Comparison of ENCODE assay signal across 8 cellular contexts in the genomic region with DNA sequence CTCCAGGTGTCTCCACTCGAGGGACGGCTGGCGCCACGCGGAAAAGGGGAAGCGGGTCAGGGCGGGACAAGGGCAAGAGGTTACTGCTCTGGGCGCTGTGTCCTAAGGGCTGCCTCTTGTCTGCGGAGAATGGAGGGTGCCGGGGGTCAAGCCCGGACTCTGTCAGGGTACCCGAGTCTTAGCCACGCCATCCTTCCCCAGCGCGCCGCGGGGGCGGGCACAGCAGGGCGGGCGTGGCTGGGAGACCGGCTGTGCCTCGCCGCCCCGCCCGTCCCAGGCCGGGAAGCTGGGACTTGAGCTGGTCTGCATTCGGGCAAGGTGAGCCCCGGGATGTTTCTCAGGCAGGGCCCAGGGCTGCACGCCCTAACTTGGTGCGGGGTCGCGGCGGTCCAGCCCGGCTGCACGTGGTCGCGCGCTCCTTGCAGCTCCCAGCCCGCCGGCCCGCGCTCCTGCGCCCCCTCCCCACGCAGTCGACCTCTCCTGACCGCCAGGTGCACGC. TPM values are rescaled to one million over a fixed set of nuclear protein-coding genes. Genes with fewer than 3 reads are reported as not detected.
DNase-seq lines count a peak whose midpoint lies in the region; ATAC-seq, FAIRE-seq and TF ChIP-seq lines count a peak whose summit lies in the region.

No MANE protein-coding gene starts in this region.

- no TSS peak for BruUV-seq in Calu3 (replicated peaks; lab: Mats Ljungman, UMichigan)
- BruUV-seq in GM12878 (replicated peaks; lab: Mats Ljungman, UMichigan): no TSS peak

- H3K4me1 ChIP-seq in HUES64 (ENCODE audit: insufficient read depth, low read length) (peaks cover 28% of the 10 kb centered on the region; the same call in 1 of the 2 replicates), GM12878 (ENCODE audit: control insufficient read depth, insufficient read depth, low read length) (peaks cover 33% of the 10 kb centered on the region), thyroid gland (peaks cover 52 to 79% of the 10 kb centered on the region in 2 donors)

- peaks cover 52% of the 10 kb centered on the region for H3K79me2 ChIP-seq in GM12878 (ENCODE audit: control insufficient read depth, insufficient read depth, low read length)

- H3K4me3 ChIP-seq in HUES64 (ENCODE audit: low read length): peak overlapping the region; percentile 58
- H3K4me3 ChIP-seq in GM12878: peak overlapping the region; percentile 72
- H3K4me3 ChIP-seq in kidney epithelial cell (ENCODE audit: low read depth, low read length): peak overlapping the region; percentile 40
- peak overlapping the region; percentile 3 to 51 (median 35) for H3K4me3 ChIP-seq in thyroid gland (replicated peaks in 1 of 3)

- no peak for TF ChIP-seq CTCF in Calu3 (IDR thresholded peaks at IDR 0.05; ENCODE audit: unreplicated experiment)
- TF ChIP-seq CTCF in GM12878 (IDR thresholded peaks at IDR 0.05 in 2 of 3, conservative IDR thresholded peaks at IDR 0.05 in 1 of 3; ENCODE audit: control insufficient read depth in 2 of 3, extremely low read depth in 1 of 3, insufficient read depth in 1 of 3, low read depth in 3 of 3, low read length in 3 of 3): no peak
- TF ChIP-seq CTCF in kidney epithelial cell (IDR thresholded peaks at IDR 0.05; ENCODE audit: insufficient read depth, low read length, poor library complexity, severe bottlenecking): no peak
- no peak for TF ChIP-seq CTCF in thyroid gland (IDR thresholded peaks at IDR 0.05)

- TF ChIP-seq RAD21 in GM12878 (IDR thresholded peaks at IDR 0.05; ENCODE audit: insufficient read depth, low read depth, low read length): no peak

- H3K36me3 Mint-ChIP-seq in Calu3 (ENCODE audit: insufficient read depth, unreplicated experiment): peaks cover 59% of the 10 kb centered on the region

- WGBS in HUES64: 1% methylated on average over 47 of the region's 47 CpGs
- 1% methylated on average over 47 of the region's 47 CpGs for WGBS in GM12878 (ENCODE audit: insufficient coverage, insufficient replicate concordance, low lambda C conversion rate, missing lambda C conversion rate)
- WGBS in thyroid gland, 2 donors: 0 to 5% methylated on average over 1 to 4 of the region's 47 CpGs

- H3K27me3 ChIP-seq in HUES64 (ENCODE audit: insufficient read depth, low read length): peaks cover 42% of the 10 kb centered on the region
- H3K27me3 ChIP-seq in GM12878 (replicated peaks in 1 of 2; ENCODE audit: control insufficient read depth in 2 of 2, insufficient read depth in 2 of 2, low read length in 1 of 2): no peaks in the 10 kb centered on the region
- H3K27me3 ChIP-seq in kidney epithelial cell (ENCODE audit: control insufficient read depth, insufficient read depth, low read length): no peaks in the 10 kb centered on the region
- H3K27me3 ChIP-seq in thyroid gland: no peaks in the 10 kb centered on the region

- peak; percentile 31 for ATAC-seq in GM12878
- no peak for ATAC-seq in HG02763 (IDR thresholded peaks at IDR 0.05; ENCODE audit: unreplicated experiment)
- ATAC-seq in GM19351 (IDR thresholded peaks at IDR 0.05; ENCODE audit: unreplicated experiment): no peak

- no peak for FAIRE-seq in GM12878 (lab: Jason Lieb, UNC)
- FAIRE-seq in HTR-8/SVneo (lab: Jason Lieb, UNC): no peak

- TF ChIP-seq POLR2A in GM12878 (IDR thresholded peaks at IDR 0.05; ENCODE audit: low read depth, low read length): peak; percentile 39; the same call in 1 of the 2 replicates
- TF ChIP-seq POLR2A in thyroid gland (IDR thresholded peaks at IDR 0.05): no peak

- H3K4me3 Mint-ChIP-seq in Calu3 (ENCODE audit: low read depth, unreplicated experiment): peak overlapping the region; percentile 76

- POLR2A ChIA-PET in GM12878 (lab: Charles Lee): interaction anchor here (0.5 to 2.8 kb wide), 7 partner anchors 10 to 421 kb away, joined by 3 to 34 read pairs (median 4); partner anchors contain the start of gene FAAP100

- RAD21 ChIA-PET in GM12878 (lab: Charles Lee; ENCODE audit: unreplicated experiment): interaction anchor here (0.8 to 7.6 kb wide), 6 partner anchors 8 to 165 kb away, joined by 3 to 44 read pairs (median 4); partner anchors contain the start of genes ARL16, FAAP100 and HGS

- peak overlapping the region; percentile 97 for H3K4me2 ChIP-seq in GM12878 (ENCODE audit: control insufficient read depth, insufficient read depth)

- CTCF ChIA-PET in Calu3 (lab: Charles Lee): interaction anchor here (0.7 to 1.4 kb wide), 5 partner anchors 11 to 296 kb away, joined by 3 to 6 read pairs (median 5); partner anchors contain the start of gene CEP131
- CTCF ChIA-PET in GM12878 (lab: Yijun Ruan, JAX): interaction anchor here (1.3 to 5.5 kb wide), 7 partner anchors 11 to 82 kb away, joined by 4 to 47 read pairs (median 10); no protein-coding TSS in a partner anchor

- peak; percentile 74 for DNase-seq in Calu3
- DNase-seq in GM12878 (ENCODE audit: low read depth, low spot score): no peak
- DNase-seq in kidney epithelial cell (ENCODE audit: low read depth): no peak
- DNase-seq in thyroid gland: peak; percentile 72 to 73
- DNase-seq in HTR-8/SVneo (ENCODE audit: insufficient read length, low spot score): no peak

- intact Hi-C loops in Calu3 (cut with micrococcal nuclease; ENCODE audit: unreplicated experiment) (loop anchor here (10.0 kb wide), 1 partner anchor 474 kb away; no protein-coding TSS in a partner anchor), GM12878 (cut with micrococcal nuclease; ENCODE audit: unreplicated experiment) (loop anchor here (5.0 to 10.0 kb wide), 2 partner anchors 83 to 264 kb away; no protein-coding TSS in a partner anchor), thyroid gland (cut with DNase I) (no loop called here)

- H3K4me1 Mint-ChIP-seq in Calu3 (ENCODE audit: low read depth, unreplicated experiment): peaks cover 17% of the 10 kb centered on the region

- in situ Hi-C loops in GM12878 (cut with MboI): no loop called here

- H3K9me3 Mint-ChIP-seq in Calu3 (ENCODE audit: low read depth, unreplicated experiment): no peaks in the 10 kb centered on the region

- no peaks in the 10 kb centered on the region for H3K27me3 Mint-ChIP-seq in Calu3 (ENCODE audit: unreplicated experiment)

- H3K27ac ChIP-seq in HUES64 (ENCODE audit: low read depth, low read length) (no peak overlapping the region; the same call in 1 of the 2 replicates), GM12878 (ENCODE audit: control insufficient read depth, insufficient read depth) (peak overlapping the region; percentile 100), thyroid gland (peak overlapping the region; percentile 83 to 90 (median 86))

- SMC1A ChIA-PET in GM12878 (lab: Charles Lee; ENCODE audit: uncharacterized antibody, unreplicated experiment): interaction anchor here (0.5 to 3.2 kb wide), 8 partner anchors 12 to 227 kb away, joined by 3 to 15 read pairs (median 4); partner anchors contain the start of gene FAAP100

- no peaks in the 10 kb centered on the region for H4K20me1 ChIP-seq in GM12878 (ENCODE audit: control insufficient read depth, insufficient read depth)

- TF ChIP-seq EP300 in GM12878 (IDR thresholded peaks at IDR 0.05; ENCODE audit: borderline replicate concordance in 1 of 2, control insufficient read depth in 1 of 2, low read depth in 2 of 2, low read length in 2 of 2): no peak

- H3K9me3 ChIP-seq in HUES64 (ENCODE audit: insufficient read depth, low read depth, low read length) (no peaks in the 10 kb centered on the region), GM12878 (replicated peaks; ENCODE audit: control insufficient read depth, insufficient read depth, low read length) (no peaks in the 10 kb centered on the region), thyroid gland (no peaks in the 10 kb centered on the region)

- H3K27ac Mint-ChIP-seq in Calu3 (ENCODE audit: unreplicated experiment): peak overlapping the region; percentile 88

- H3K9ac ChIP-seq in HUES64 (ENCODE audit: low read depth, low read length): peak overlapping the region; percentile 73
- peak overlapping the region; percentile 78 for H3K9ac ChIP-seq in GM12878 (ENCODE audit: control insufficient read depth, insufficient read depth, low read length)

- H3K36me3 ChIP-seq in HUES64 (ENCODE audit: insufficient read depth, low read length): 0 out of 2 replicates have a peak, but pooled peaks cover 3% of the 10 kb centered on the region
- no peaks in the 10 kb centered on the region; a peak in 1 of 4 replicates for H3K36me3 ChIP-seq in GM12878 (ENCODE audit: control insufficient read depth in 2 of 2, insufficient read depth in 2 of 2, low read length in 1 of 2)
- no peaks in the 10 kb centered on the region for H3K36me3 ChIP-seq in kidney epithelial cell (ENCODE audit: control insufficient read depth, insufficient read depth, low read length)
- no peaks in the 10 kb centered on the region for H3K36me3 ChIP-seq in thyroid gland

- peak overlapping the region; percentile 46 for H2AFZ ChIP-seq in GM12878 (ENCODE audit: control insufficient read depth, low read depth, low read length)

RNA-seq across cellular contexts. Expression of gene ACTG1, which starts 6.2 kb away (rescaled TPM):
- total RNA-seq in Calu3 (2022) (2,184 and 2,327 TPM in 2 replicates), GM12878 (2014; rRNA removed) (5,146 and 5,299 TPM in 2 replicates), GM12878 (2014; rRNA removed; fragmentation: Illumina TruSeq; extraction: Trizol) (2,069 and 2,477 TPM in 2 replicates), GM12878 (2021) (5,806 and 6,105 TPM in 2 replicates), kidney epithelial cell (8,883 and 9,424 TPM in 2 replicates), thyroid gland (1,000 to 10,000 TPM; 1,168 to 4,304 (median 2,945) TPM)
- 2,066 TPM for polyA plus RNA-seq in HUES64 (2013, experiment 1 of 2)
- polyA plus RNA-seq in HUES64 (2013, experiment 2 of 2): 2,328 TPM
- 961 and 1,180 TPM in 2 replicates for total RNA-seq in GM12878 (2013; cell fraction: nucleolus; rRNA removed)
- 2,827 TPM for polyA plus RNA-seq in GM12878 (2011; ENCODE audit: low read depth)
- polyA plus RNA-seq in GM12878 (2011; rRNA removed) (466 and 810 TPM in 2 replicates), GM12878 (2014; fragmentation: Illumina TruSeq; extraction: Trizol) (1,415 and 2,801 TPM in 2 replicates), GM12878 (2014; fragmentation: Nextera tagmentation; extraction: Ambion mirVana) (1,000 to 10,000 TPM in 1 of 2 experiments, 100 to 1,000 TPM in 1; 969 to 1,906 TPM), GM12878 (2014; rRNA removed) (4,499 and 5,417 TPM in 2 replicates), GM12878 (2016; fragmentation: Nextera tagmentation; extraction: Ambion mirVana) (1,000 to 10,000 TPM; 4,621 to 4,893 TPM)
- 2,470 and 3,258 TPM in 2 replicates for polyA plus RNA-seq in GM12878 (2011; cell fraction: cytosol; rRNA removed)
- polyA plus RNA-seq in GM12878 (2011; cell fraction: nucleus; rRNA removed): 3,407 and 5,928 TPM in 2 replicates
- 4,353 and 5,466 TPM in 2 replicates for polyA plus RNA-seq in GM12878 (2012)
- polyA minus RNA-seq in GM12878 (2011; rRNA and poly(A)+ RNA removed): 709 and 994 TPM in 2 replicates
- polyA minus RNA-seq in GM12878 (2011; cell fraction: cytosol; rRNA and poly(A)+ RNA removed): 871 and 986 TPM in 2 replicates
- 602 and 1,073 TPM in 2 replicates for polyA minus RNA-seq in GM12878 (2011; cell fraction: nucleus; rRNA and poly(A)+ RNA removed)

RNA-seq across cellular contexts. Expression of gene FSCN2, which starts 9.3 kb away (rescaled TPM):
- total RNA-seq in Calu3 (2022) (5.5 and 7.0 TPM in 2 replicates), GM12878 (2014; rRNA removed) (1.2 and 1.8 TPM in 2 replicates), GM12878 (2014; rRNA removed; fragmentation: Illumina TruSeq; extraction: Trizol) (0.14 and 0.58 TPM in 2 replicates), GM12878 (2021) (2.1 and 2.7 TPM in 2 replicates), kidney epithelial cell (0.29 and 0.41 TPM in 2 replicates), thyroid gland (10 to 100 TPM in 3 of 4 donors, 1 to 10 TPM in 1; 9.7 to 20.7 (median 17.0) TPM)
- not detected for polyA plus RNA-seq in HUES64 (2013, experiment 1 of 2)
- not detected for polyA plus RNA-seq in HUES64 (2013, experiment 2 of 2)
- total RNA-seq in GM12878 (2013; cell fraction: nucleolus; rRNA removed): 19.6 and 21.4 TPM in 2 replicates
- not detected for polyA plus RNA-seq in GM12878 (2011; ENCODE audit: low read depth)
- polyA plus RNA-seq in GM12878 (2011; rRNA removed) (0.29 and 0.65 TPM in 2 replicates), GM12878 (2014; fragmentation: Illumina TruSeq; extraction: Trizol) (0.19 and 0.24 TPM in 2 replicates), GM12878 (2014; fragmentation: Nextera tagmentation; extraction: Ambion mirVana) (not detected), GM12878 (2014; rRNA removed) (1.9 and 2.0 TPM in 2 replicates), GM12878 (2016; fragmentation: Nextera tagmentation; extraction: Ambion mirVana) (under 1 TPM in 1 of 2 experiments, not detected in 1; 0.12 TPM)
- polyA plus RNA-seq in GM12878 (2011; cell fraction: cytosol; rRNA removed): 0.69 and 1.0 TPM in 2 replicates
- polyA plus RNA-seq in GM12878 (2011; cell fraction: nucleus; rRNA removed): 6.3 and 7.2 TPM in 2 replicates
- 1.5 and 1.6 TPM in 2 replicates for polyA plus RNA-seq in GM12878 (2012)
- 0.44 and 2.2 TPM in 2 replicates for polyA minus RNA-seq in GM12878 (2011; rRNA and poly(A)+ RNA removed)
- 0.80 and 1.0 TPM in 2 replicates for polyA minus RNA-seq in GM12878 (2011; cell fraction: cytosol; rRNA and poly(A)+ RNA removed)
- 3.7 and 4.2 TPM in 2 replicates for polyA minus RNA-seq in GM12878 (2011; cell fraction: nucleus; rRNA and poly(A)+ RNA removed)

RNA-seq across cellular contexts. Expression of gene FAAP100, which starts 33.3 kb away (rescaled TPM):
- total RNA-seq in Calu3 (2022) (39.4 and 39.7 TPM in 2 replicates), GM12878 (2014; rRNA removed) (25.1 and 25.8 TPM in 2 replicates), GM12878 (2014; rRNA removed; fragmentation: Illumina TruSeq; extraction: Trizol) (8.1 and 12.2 TPM in 2 replicates), GM12878 (2021) (39.6 and 46.2 TPM in 2 replicates), kidney epithelial cell (41.4 and 49.1 TPM in 2 replicates), thyroid gland (10 to 100 TPM; 24.1 to 35.2 (median 31.0) TPM)
- polyA plus RNA-seq in HUES64 (2013, experiment 1 of 2): 22.5 TPM
- polyA plus RNA-seq in HUES64 (2013, experiment 2 of 2): 20.7 TPM
- total RNA-seq in GM12878 (2013; cell fraction: nucleolus; rRNA removed): 86.7 and 99.0 TPM in 2 replicates
- 6.6 TPM for polyA plus RNA-seq in GM12878 (2011; ENCODE audit: low read depth)
- polyA plus RNA-seq in GM12878 (2011; rRNA removed) (3.4 and 8.1 TPM in 2 replicates), GM12878 (2014; fragmentation: Illumina TruSeq; extraction: Trizol) (1.4 and 5.2 TPM in 2 replicates), GM12878 (2014; fragmentation: Nextera tagmentation; extraction: Ambion mirVana) (under 1 TPM; 0.11 to 0.49 TPM), GM12878 (2014; rRNA removed) (34.4 and 39.8 TPM in 2 replicates), GM12878 (2016; fragmentation: Nextera tagmentation; extraction: Ambion mirVana) (10 to 100 TPM; 22.0 to 26.8 TPM)
- polyA plus RNA-seq in GM12878 (2011; cell fraction: cytosol; rRNA removed): 16.4 and 25.8 TPM in 2 replicates
- polyA plus RNA-seq in GM12878 (2011; cell fraction: nucleus; rRNA removed): 52.4 and 74.0 TPM in 2 replicates
- 16.2 and 18.9 TPM in 2 replicates for polyA plus RNA-seq in GM12878 (2012)
- polyA minus RNA-seq in GM12878 (2011; rRNA and poly(A)+ RNA removed): 8.9 and 32.2 TPM in 2 replicates
- polyA minus RNA-seq in GM12878 (2011; cell fraction: cytosol; rRNA and poly(A)+ RNA removed): 13.6 and 14.8 TPM in 2 replicates
- 36.3 and 44.7 TPM in 2 replicates for polyA minus RNA-seq in GM12878 (2011; cell fraction: nucleus; rRNA and poly(A)+ RNA removed)

Comparison
In these comparisons a context has a peak if more than half of its experiments do, and no peak if none do; other contexts are left out.
1. DNase-seq: peak in Calu3 (single experiment) and thyroid gland (2 of 2); none in GM12878 (single experiment), kidney epithelial cell (single experiment) and HTR-8/SVneo (single experiment).
2. Peak in every context shown above with its lines, with median percentiles within 50 percentile points of each other: H3K4me3 ChIP-seq.